Comparison of ENCODE assay signal across 9 cellular contexts in genomic region chr13:92573467-92574057, GRCh38.
A peak's percentile ranks its signal among the peaks of the same experiment; 100 is the strongest.
DNase-seq lines count a peak whose midpoint lies in the region; ATAC-seq and TF ChIP-seq lines count a peak whose summit lies in the region.
"Had no signal": no experiment of that assay in that cellular context is flagged by ENCODE, and none has a peak within 500 bp of the region (broad histone marks: within the 10 kb centered on the region; RNA-seq: fewer than 3 reads in every experiment).

No MANE protein-coding gene starts in this region.

- H3K27ac Mint-ChIP-seq in WTC11: no peak overlapping the region

- H3K9me3 Mint-ChIP-seq in WTC11: no peaks in the 10 kb centered on the region

- peak; percentile 31; the same call in 1 of the 2 replicates for TF ChIP-seq CTCF in WTC11 (IDR thresholded peaks at IDR 0.05)

- intact Hi-C loops in posterior vena cava (cut with DNase I): no loop called here

- ATAC-seq in HG03342 (IDR thresholded peaks at IDR 0.05; ENCODE audit: unreplicated experiment) (peak; percentile 93), WTC11 (peak; percentile 97)

- CTCF ChIA-PET in WTC11 (lab: Charles Lee): interaction anchor here (0.6 to 1.9 kb wide), 7 partner anchors 12 to 431 kb away, joined by 3 to 6 read pairs (median 4); no protein-coding TSS in a partner anchor

- H3K27me3 ChIP-seq in mesendoderm (ENCODE audit: insufficient read depth, low read length, poor library complexity): no peaks in the 10 kb centered on the region

- H2BK15ac ChIP-seq in mesendoderm (replicated peaks; ENCODE audit: low read depth): no peak overlapping the region

- H3K4me1 ChIP-seq in mesendoderm (ENCODE audit: control insufficient read depth, low read depth, low read length): no peaks in the 10 kb centered on the region

- H2AK5ac ChIP-seq in mesendoderm (ENCODE audit: low read length): no peak overlapping the region

- no peak overlapping the region for H3K18ac ChIP-seq in mesendoderm (ENCODE audit: low read length)

- H2BK120ac ChIP-seq in mesendoderm (ENCODE audit: low read depth, low read length): no peak overlapping the region

- H3K4me3 ChIP-seq in mesendoderm (ENCODE audit: low read length): no peak overlapping the region

- no peak overlapping the region for H2BK5ac ChIP-seq in mesendoderm (ENCODE audit: low read length)

- no peak overlapping the region for H3K23ac ChIP-seq in mesendoderm (ENCODE audit: low read length)

- H3K4ac ChIP-seq in mesendoderm (ENCODE audit: low read depth, low read length): no peak overlapping the region

- H3K79me2 ChIP-seq in mesendoderm (ENCODE audit: control insufficient read depth, insufficient read depth, low read length): no peaks in the 10 kb centered on the region

- DNase-seq in Daoy (ENCODE audit: low read depth) (peak; percentile 0), WTC11 (ENCODE audit: low spot score) (peak; percentile 33), mesendoderm (peak; percentile 70), posterior vena cava (ENCODE audit: low spot score) (no peak), epidermal melanocyte (ENCODE audit: insufficient read length, low spot score) (no peak), hepatic stellate cell (ENCODE audit: low spot score) (no peak)
- DNase-seq in activated CD4-positive, CD25-positive, alpha-beta regulatory T cell treated with anti-CD3 and anti-CD28 coated beads, Interleukin-2, amount 50 U/mL, for 72 hours: no peak
- DNase-seq: activated CD4-positive, alpha-beta T cell treated with anti-CD3 and anti-CD28 coated beads for 1 hour had no signal

- H3K4me2 ChIP-seq in mesendoderm (ENCODE audit: low read length): no peak overlapping the region

- H3K36me3 ChIP-seq in mesendoderm (ENCODE audit: control insufficient read depth, insufficient read depth, low read length): no peaks in the 10 kb centered on the region

- no peak overlapping the region for H3K27ac ChIP-seq in mesendoderm (ENCODE audit: low read depth, low read length)

- H3K56ac ChIP-seq in mesendoderm (ENCODE audit: low read length): no peak overlapping the region

- WGBS in mesendoderm (ENCODE audit: extremely low coverage, insufficient coverage, low lambda C conversion rate): no CpG with 5 or more reads among the region's 10 CpGs

- H3K79me1 ChIP-seq in mesendoderm (ENCODE audit: low read length): no peaks in the 10 kb centered on the region

- no peak overlapping the region for H3K4me3 Mint-ChIP-seq in WTC11

- peaks cover 4% of the 10 kb centered on the region; the same call in 1 of the 2 replicates for H3K27me3 Mint-ChIP-seq in WTC11 (ENCODE audit: low read depth)

- H3K36me3 Mint-ChIP-seq in WTC11: no peaks in the 10 kb centered on the region

- H3K9ac ChIP-seq in mesendoderm (ENCODE audit: low read length): no peak overlapping the region

- H4K8ac ChIP-seq in mesendoderm (ENCODE audit: low read depth, low read length): no peak overlapping the region

- H4K5ac ChIP-seq in mesendoderm (ENCODE audit: low read length): no peak overlapping the region

- H3K4me1 Mint-ChIP-seq in WTC11: peaks cover 8% of the 10 kb centered on the region

- POLR2A ChIA-PET in WTC11 (lab: Charles Lee): no interaction called here

TF ChIP-seq in WTC11, 78 proteins besides CTCF, POLR2A, EP300 and RAD21:
- peak; percentile 55 for TF ChIP-seq MAX (CRISPR knock-in tag; IDR thresholded peaks at IDR 0.05)
- no peak for TF ChIP-seq OVOL2 (CRISPR knock-in tag; IDR thresholded peaks at IDR 0.05; ENCODE audit: borderline replicate concordance)
- TF ChIP-seq ARID4B (CRISPR knock-in tag; IDR thresholded peaks at IDR 0.05; ENCODE audit: borderline replicate concordance): 0 out of 2 replicates have a peak, but pooled peaks have one; percentile 25

Comparison
In these comparisons a context has a peak if more than half of its experiments do, and no peak if none do; other contexts are left out.
1. DNase-seq: peak in Daoy (single experiment), WTC11 (single experiment) and mesendoderm (single experiment); none in posterior vena cava (single experiment), epidermal melanocyte (single experiment), activated CD4-positive, CD25-positive, alpha-beta regulatory T cell treated with anti-CD3 and anti-CD28 coated beads, Interleukin-2, amount 50 U/mL, for 72 hours (single experiment) and hepatic stellate cell (single experiment).